In the genomic region with DNA sequence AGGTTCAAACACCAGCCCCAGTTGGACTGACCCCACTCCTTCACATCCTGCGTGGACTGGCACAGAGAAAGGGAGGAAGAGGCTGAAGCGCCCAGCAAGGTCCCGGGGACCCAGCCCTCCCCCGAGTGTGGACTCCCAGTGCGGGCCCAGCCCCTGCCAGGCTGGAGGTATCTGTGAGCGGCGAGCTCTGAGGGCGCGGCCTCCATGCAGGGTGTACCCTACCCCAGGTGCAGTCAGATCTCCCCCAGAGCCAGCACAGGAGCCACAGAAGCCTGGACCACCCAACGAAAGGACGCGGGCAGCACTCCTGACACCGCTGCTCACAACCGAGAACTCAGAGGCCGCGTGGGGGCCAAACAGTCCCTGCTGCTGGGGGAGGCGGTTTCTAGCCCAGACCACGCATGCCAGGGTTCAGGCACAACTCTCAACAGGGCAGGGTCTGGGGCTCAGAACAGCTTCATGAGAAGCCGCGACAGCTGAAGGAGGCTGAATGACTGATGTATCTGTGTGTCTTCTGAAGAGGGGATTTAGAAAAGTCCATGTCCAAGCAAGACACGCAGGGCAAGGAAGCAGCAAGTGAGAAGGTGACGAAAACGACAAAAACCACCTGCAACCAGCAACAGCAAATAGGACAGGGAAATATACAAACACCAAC, we compare ENCODE assay signal across 1 cellular context.
TF ChIP-seq lines count a peak whose summit lies in the region.

No MANE protein-coding gene starts in this region.

TF ChIP-seq in liver, 16 proteins besides CTCF, POLR2A, EP300 and RAD21 (continued from another document):
- TF ChIP-seq, protein P1, sequence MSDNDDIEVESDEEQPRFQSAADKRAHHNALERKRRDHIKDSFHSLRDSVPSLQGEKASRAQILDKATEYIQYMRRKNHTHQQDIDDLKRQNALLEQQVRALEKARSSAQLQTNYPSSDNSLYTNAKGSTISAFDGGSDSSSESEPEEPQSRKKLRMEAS (IDR thresholded peaks at IDR 0.05), result no peak
TF ChIP-seq in liver: peak in this region for 0.
